Comparison of ENCODE assay signal across 8 cellular contexts in the genomic region with DNA sequence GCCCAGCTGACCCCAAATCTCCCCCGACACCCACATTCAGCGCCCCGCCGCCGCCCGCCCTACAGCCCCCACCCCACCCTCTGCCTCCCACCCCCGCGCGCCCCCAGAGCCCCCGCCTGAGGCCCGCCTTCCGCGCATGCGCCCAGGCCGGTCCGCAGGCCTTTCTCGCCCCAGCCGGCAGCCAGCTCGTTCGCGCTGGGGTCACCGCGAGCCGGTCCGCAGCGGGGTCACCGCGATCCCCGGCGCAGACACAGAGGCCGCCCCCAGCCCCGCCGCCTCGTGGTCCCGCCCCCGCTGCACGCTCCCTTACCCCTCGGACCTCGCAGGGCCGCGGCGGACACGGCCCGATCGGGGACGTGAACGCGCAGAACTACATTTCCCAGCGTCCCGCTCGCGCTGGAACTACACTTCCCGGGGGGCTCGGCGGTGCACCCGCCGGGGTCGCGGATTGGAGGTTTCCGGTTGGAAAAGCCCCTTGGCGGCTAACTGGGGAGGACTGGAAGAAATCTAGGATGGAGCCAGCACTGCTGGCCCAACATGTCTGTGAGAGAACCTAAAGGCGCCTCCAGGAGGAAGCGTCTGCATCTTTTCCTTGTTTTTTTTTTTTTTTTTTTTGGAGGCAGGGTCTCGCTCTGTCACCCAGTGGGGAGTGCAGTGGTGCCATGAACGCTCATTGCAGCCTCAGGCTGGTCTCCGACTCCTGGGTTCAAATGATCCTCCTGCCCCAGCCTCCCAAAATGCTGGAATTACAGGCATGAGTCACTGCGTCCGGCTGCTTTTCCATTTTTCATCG. TPM values are rescaled to one million over a fixed set of nuclear protein-coding genes. Genes with fewer than 3 reads are reported as not detected.
A peak's percentile ranks its signal among the peaks of the same experiment; 100 is the strongest.
DNase-seq lines count a peak whose midpoint lies in the region; ATAC-seq and TF ChIP-seq lines count a peak whose summit lies in the region.

A gene (minus strand): TSS at position 374 of the 793 bp plus-strand sequence. CDS start 10,671 bp downstream, outside the sequence.

- H3K27me3 ChIP-seq in A673 (replicated peaks; ENCODE audit: insufficient read depth, low read depth, low read length, poor library complexity) = no peaks in the 10 kb centered on the region

- no peak for TF ChIP-seq CTCF in A673 (conservative IDR thresholded peaks at IDR 0.05; ENCODE audit: low read depth, low read length)
- TF ChIP-seq CTCF in chondrocyte (IDR thresholded peaks at IDR 0.05) = peak; percentile 21

- intact Hi-C loops in A673 (cut with micrococcal nuclease; ENCODE audit: unreplicated experiment) = no loop called here
- intact Hi-C loops in activated CD4-positive, alpha-beta T cell treated with anti-CD3 and anti-CD28 coated beads for 36 hours (cut with DNase I, micrococcal nuclease) = loop anchor here (1.0 to 2.0 kb wide), 9 partner anchors 30 to 225 kb away; a partner anchor contains a TSS

- peak; percentile 45 for TF ChIP-seq POLR2A in GM18526 (IDR thresholded peaks at IDR 0.05; ENCODE audit: extremely low read depth, insufficient read length)

- peak within 1 kb of the TSS; percentile 93 for H3K27ac ChIP-seq in A673 (ENCODE audit: low read depth, low read length, poor library complexity, severe bottlenecking)

- H3K4me3 Mint-ChIP-seq in activated CD4-positive, alpha-beta T cell treated with anti-CD3 and anti-CD28 coated beads for 36 hours = peak within 1 kb of the TSS; percentile 93
- H3K4me3 Mint-ChIP-seq in chondrocyte (ENCODE audit: unreplicated experiment) = peak within 1 kb of the TSS; percentile 92

- no peaks in the 10 kb centered on the region for H3K4me1 ChIP-seq in A673 (ENCODE audit: insufficient read depth, low read length, poor library complexity, severe bottlenecking)

- POLR2A ChIA-PET in A673 (lab: Charles Lee; ENCODE audit: low non-redundant PET) = no interaction called here
- POLR2A ChIA-PET in activated CD4-positive, alpha-beta T cell treated with anti-CD3 and anti-CD28 coated beads for 36 hours (lab: Charles Lee) = no interaction called here

- peak within 1 kb of the TSS; percentile 71 for H3K4me3 ChIP-seq in A673 (ENCODE audit: low read depth, low read length, poor library complexity, severe bottlenecking)

- ATAC-seq in HG03066 (IDR thresholded peaks at IDR 0.05; ENCODE audit: low read depth, unreplicated experiment) = peak; percentile 91
- ATAC-seq in activated CD4-positive, alpha-beta T cell treated with anti-CD3 and anti-CD28 coated beads for 36 hours = peak; percentile 91

- H3K36me3 Mint-ChIP-seq in activated CD4-positive, alpha-beta T cell treated with anti-CD3 and anti-CD28 coated beads for 36 hours (ENCODE audit: low read depth) = peaks cover 22% of the 10 kb centered on the region
- peaks cover 19% of the 10 kb centered on the region for H3K36me3 Mint-ChIP-seq in chondrocyte (ENCODE audit: low read depth)

- no peaks in the 10 kb centered on the region for H3K36me3 ChIP-seq in A673 (ENCODE audit: insufficient read depth, low read length, poor library complexity, severe bottlenecking)

- CTCF ChIA-PET in A673 (lab: Charles Lee) = no interaction called here
- CTCF ChIA-PET in activated CD4-positive, alpha-beta T cell treated with anti-CD3 and anti-CD28 coated beads for 36 hours (lab: Charles Lee) = no interaction called here

- DNase-seq in A673 (ENCODE audit: low spot score) = peak; percentile 95
- peak; percentile 70 for DNase-seq in NCI-H2196 treated with DMSO at 0.1 percent for 48 hours (lab: John Stamatoyannopoulos, UW; ENCODE audit: unreplicated experiment)
- peak; percentile 93 for DNase-seq in activated CD4-positive, alpha-beta T cell treated with anti-CD3 and anti-CD28 coated beads for 36 hours
- no peak for DNase-seq in chondrocyte (ENCODE audit: low spot score)
- DNase-seq in kidney tubule cell (ENCODE audit: low spot score) = peak; percentile 87
- peak; percentile 67 to 76 for DNase-seq in stimulated activated CD4-positive, alpha-beta T cell treated with anti-CD3 and anti-CD28 coated beads, Interleukin-15, amount 100 ng/mL, for 48 hours (ENCODE audit: low read depth in 2 of 2)

- peaks cover 12% of the 10 kb centered on the region for H3K9me3 Mint-ChIP-seq in activated CD4-positive, alpha-beta T cell treated with anti-CD3 and anti-CD28 coated beads for 36 hours (ENCODE audit: low read depth)
- peaks cover 20% of the 10 kb centered on the region for H3K9me3 Mint-ChIP-seq in chondrocyte (ENCODE audit: low read depth)

- peak within 1 kb of the TSS; percentile 88 for H3K27ac Mint-ChIP-seq in activated CD4-positive, alpha-beta T cell treated with anti-CD3 and anti-CD28 coated beads for 36 hours
- H3K27ac Mint-ChIP-seq in chondrocyte (ENCODE audit: unreplicated experiment) = peak within 1 kb of the TSS; percentile 96

- no TSS peak for BruUV-seq in A673 (replicated peaks; lab: Mats Ljungman, UMichigan)

- no peaks in the 10 kb centered on the region for H3K27me3 Mint-ChIP-seq in activated CD4-positive, alpha-beta T cell treated with anti-CD3 and anti-CD28 coated beads for 36 hours
- no peaks in the 10 kb centered on the region for H3K27me3 Mint-ChIP-seq in chondrocyte (ENCODE audit: low read depth)

- peaks cover 21% of the 10 kb centered on the region for H3K9me3 ChIP-seq in A673 (ENCODE audit: low read depth, low read length, poor library complexity, severe bottlenecking)

- peaks cover 22% of the 10 kb centered on the region for H3K4me1 Mint-ChIP-seq in activated CD4-positive, alpha-beta T cell treated with anti-CD3 and anti-CD28 coated beads for 36 hours
- H3K4me1 Mint-ChIP-seq in chondrocyte (ENCODE audit: low read depth) = peaks cover 23% of the 10 kb centered on the region

RNA-seq across cellular contexts. Expression of the gene that starts here (rescaled TPM):
- total RNA-seq in A673 (2021) (12.9 and 13.0 TPM in 2 replicates), chondrocyte (17.1 to 26.3 TPM (median 18.1 TPM) in 3 replicates)
- total RNA-seq in activated CD4-positive, alpha-beta T cell treated with anti-CD3 and anti-CD28 coated beads for 36 hours = 1 to 10 TPM; 8.0 to 8.3 TPM
